ENCODE assay signal across 8 cellular contexts in the genomic region with DNA sequence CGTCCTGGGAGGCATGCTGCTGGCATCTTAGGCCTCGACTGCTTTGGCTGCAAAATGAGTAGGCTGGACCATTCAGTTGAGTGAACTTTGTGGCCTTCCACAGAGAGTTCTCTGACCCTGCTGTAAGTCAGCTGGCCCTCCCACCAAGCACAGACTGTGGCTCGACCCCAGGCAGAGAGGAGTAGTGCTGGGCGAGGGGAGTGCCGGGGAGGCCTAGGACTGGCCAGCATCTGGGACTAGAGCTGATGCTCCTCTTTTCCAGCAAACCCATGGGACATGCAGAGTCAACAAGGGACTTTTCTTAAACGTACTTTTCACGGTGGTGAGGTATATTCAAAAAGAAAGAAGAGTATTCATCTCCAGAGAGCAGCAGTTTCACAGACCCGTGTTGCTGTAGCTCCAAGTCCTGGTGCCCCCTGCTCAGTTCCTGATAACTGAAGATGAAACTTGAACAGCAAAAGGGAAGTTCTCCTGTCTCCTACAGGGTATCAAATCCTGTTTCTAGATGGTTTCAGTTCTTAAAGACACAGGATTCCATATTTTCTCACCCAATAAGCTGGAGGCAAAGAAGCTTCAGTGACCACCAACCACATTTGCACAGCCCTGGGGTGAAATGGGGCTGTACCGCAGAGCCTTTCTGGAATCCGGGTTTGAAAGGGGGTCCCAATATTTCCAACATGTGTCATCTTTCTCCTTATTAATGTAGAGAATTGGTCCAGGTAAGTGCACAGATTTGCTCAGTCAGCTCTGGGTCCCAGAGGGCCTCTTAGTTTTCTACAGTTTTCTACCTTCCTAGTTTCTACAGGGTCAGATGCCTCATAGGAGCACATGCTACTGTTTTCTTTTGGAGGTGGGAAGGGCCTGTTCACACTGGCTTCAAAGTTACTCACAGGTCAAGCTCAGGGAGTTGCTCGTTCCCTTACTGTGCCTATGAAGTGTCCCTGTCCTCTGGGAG. TPM values are rescaled to one million over a fixed set of nuclear protein-coding genes. Genes with fewer than 3 reads are reported as not detected.
DNase-seq lines count a peak whose midpoint lies in the region; ATAC-seq lines count a peak whose summit lies in the region.

No MANE protein-coding gene starts in this region.

- DNase-seq in medulla oblongata (ENCODE audit: extremely low spot score) (peak; percentile 51), hippocampal formation (lab: John Stamatoyannopoulos, UW) (no peak), G401 (ENCODE audit: low spot score) (no peak)
- DNase-seq in stimulated activated CD4-positive, alpha-beta T cell treated with anti-CD3 and anti-CD28 coated beads, Interleukin-4, amount 100 ng/mL, for 1 hour, result no peak
- DNase-seq in stimulated activated naive CD4-positive, alpha-beta T cell treated with Interleukin-2 at 50 U/mL for 16 hours (lab: John Stamatoyannopoulos, UW), result no peak

- in situ Hi-C loops in G401 (cut with HindIII; ENCODE audit: low sequenced_read_pairs), result no loop called here

- ATAC-seq in GM19023 (IDR thresholded peaks at IDR 0.05; ENCODE audit: unreplicated experiment) (peak; percentile 54), GM21786 (IDR thresholded peaks at IDR 0.05; ENCODE audit: unreplicated experiment) (peak; percentile 63), HG03571 (IDR thresholded peaks at IDR 0.05; ENCODE audit: unreplicated experiment) (peak; percentile 64)

RNA-seq across cellular contexts. Expression of gene BATF3, which starts 20.9 kb away (rescaled TPM):
- total RNA-seq in G401 (2014; rRNA removed; shearing (Covaris generic)), result 7.7 and 10.2 TPM in 2 replicates
